In the genomic region with DNA sequence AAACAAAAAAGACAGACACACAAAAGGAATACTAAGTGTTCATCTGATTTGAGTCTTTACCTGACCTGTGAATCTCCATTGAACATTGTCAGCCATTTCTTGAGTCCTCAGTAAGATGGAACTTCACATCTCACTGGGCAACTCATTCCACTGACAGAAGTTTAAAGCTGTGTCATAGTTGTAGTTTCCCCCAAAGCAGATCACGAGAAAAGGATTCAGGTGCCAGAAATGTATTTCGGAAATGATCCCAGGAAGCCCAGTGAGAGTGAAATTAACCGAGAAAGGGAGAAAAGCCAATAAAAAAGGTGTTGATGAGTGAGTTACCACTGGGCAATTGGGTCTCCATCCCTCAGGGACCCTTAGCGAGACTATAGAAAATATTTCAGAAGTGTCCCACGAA, we compare ENCODE assay signal across 11 cellular contexts.
DNase-seq lines count a peak whose midpoint lies in the region; ATAC-seq lines count a peak whose summit lies in the region.
"Had no signal": no experiment of that assay in that cellular context is flagged by ENCODE, and none has a peak within 500 bp of the region (broad histone marks: within the 10 kb centered on the region; RNA-seq: fewer than 3 reads in every experiment).

No MANE protein-coding gene starts in this region.

- no peaks in the 10 kb centered on the region for H3K27me3 Mint-ChIP-seq in memory B cell

- H3K36me3 Mint-ChIP-seq in memory B cell, result peaks cover 5% of the 10 kb centered on the region

- no peaks in the 10 kb centered on the region for H3K9me3 Mint-ChIP-seq in memory B cell

- H3K4me3 Mint-ChIP-seq in memory B cell, result peak overlapping the region; percentile 77

- DNase-seq in memory B cell (ENCODE audit: low spot score in 2 of 2), result no peak
- no peak for DNase-seq in NK-92 (lab: John Stamatoyannopoulos, UW; ENCODE audit: unreplicated experiment)
- no peak for DNase-seq in cortex of kidney (lab: John Stamatoyannopoulos, UW)
- no peak for DNase-seq in NCI-H446 (lab: John Stamatoyannopoulos, UW)
- DNase-seq in NCI-H510A (lab: John Stamatoyannopoulos, UW), result no peak
- DNase-seq: activated effector memory CD4-positive, alpha-beta T cell treated with Interleukin-2 at 50 U/mL for 16 hours; EL; testis had no signal

- H3K4me1 Mint-ChIP-seq in memory B cell, result peaks cover 49% of the 10 kb centered on the region

- ATAC-seq in GM18511 (IDR thresholded peaks at IDR 0.05; ENCODE audit: unreplicated experiment), result peak; percentile 30
- ATAC-seq in GM21423 (IDR thresholded peaks at IDR 0.05; ENCODE audit: unreplicated experiment), result peak; percentile 15
- ATAC-seq in HG03378 (IDR thresholded peaks at IDR 0.05; ENCODE audit: unreplicated experiment), result peak; percentile 13
- no peak for ATAC-seq in memory B cell (ENCODE audit: low read depth)

- H3K27ac Mint-ChIP-seq in memory B cell, result peak overlapping the region; percentile 97
